Comparison of ENCODE assay signal across 13 cellular contexts in the genomic region with DNA sequence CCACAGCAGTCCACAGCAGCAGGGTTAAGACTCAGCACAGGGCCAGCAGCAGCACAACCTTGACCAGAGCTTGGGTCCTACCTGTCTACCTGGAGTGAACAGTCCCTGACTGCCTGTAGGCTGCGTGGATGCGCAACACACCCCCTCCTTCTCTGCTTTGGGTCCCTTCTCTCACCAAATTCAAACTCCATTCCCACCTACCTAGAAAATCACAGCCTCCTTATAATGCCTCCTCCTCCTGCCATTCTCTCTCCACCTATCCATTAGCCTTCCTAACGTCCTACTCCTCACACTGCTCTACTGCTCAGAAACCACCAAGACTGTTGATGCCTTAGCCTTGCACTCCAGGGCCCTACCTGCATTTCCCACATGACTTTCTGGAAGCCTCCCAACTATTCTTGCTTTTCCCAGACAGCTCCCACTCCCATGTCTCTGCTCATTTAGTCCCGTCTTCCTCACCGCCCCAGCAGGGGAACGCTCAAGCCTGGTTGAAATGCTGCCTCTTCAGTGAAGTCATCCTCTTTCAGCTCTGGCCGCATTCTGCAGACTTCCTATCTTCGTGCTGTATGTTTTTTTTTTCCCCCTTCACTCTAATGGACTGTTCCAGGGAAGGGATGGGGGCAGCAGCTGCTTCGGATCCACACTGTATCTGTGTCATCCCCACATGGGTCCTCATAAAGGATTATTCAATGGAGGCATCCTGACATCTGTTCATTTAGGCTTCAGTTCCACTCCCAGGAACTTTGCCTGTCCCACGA. TPM values are rescaled to one million over a fixed set of nuclear protein-coding genes. Genes with fewer than 3 reads are reported as not detected.
DNase-seq lines count a peak whose midpoint lies in the region; ATAC-seq and TF ChIP-seq lines count a peak whose summit lies in the region.
"Had no signal": no experiment of that assay in that cellular context is flagged by ENCODE, and none has a peak within 500 bp of the region (broad histone marks: within the 10 kb centered on the region; RNA-seq: fewer than 3 reads in every experiment).

No MANE protein-coding gene starts in this region.

- no peak overlapping the region for H3K4me3 Mint-ChIP-seq in T-helper 2 cell treated with Interferon-gamma antibody and Interleukin-4, amounts not matched to agents 5 μg/mL and 100 μg/mL, for 36 hours

- no peaks in the 10 kb centered on the region for H3K9me3 ChIP-seq in SK-N-MC (ENCODE audit: low read depth, low read length)
- H3K9me3 ChIP-seq in gastroesophageal sphincter: no peaks in the 10 kb centered on the region
- H3K9me3 ChIP-seq in smooth muscle cell (replicated peaks; ENCODE audit: low read depth): no peaks in the 10 kb centered on the region

- H3K9me3 Mint-ChIP-seq in T-helper 2 cell treated with Interferon-gamma antibody and Interleukin-4, amounts not matched to agents 5 μg/mL and 100 μg/mL, for 36 hours: no peaks in the 10 kb centered on the region

- no peak overlapping the region for H3K4me2 ChIP-seq in smooth muscle cell

- H3K4me3 ChIP-seq in SK-N-MC (no peak overlapping the region), gastroesophageal sphincter (no peak overlapping the region), smooth muscle cell (no peak overlapping the region)

- peak overlapping the region; percentile 13 for H3K27ac Mint-ChIP-seq in T-helper 2 cell treated with Interferon-gamma antibody and Interleukin-4, amounts not matched to agents 5 μg/mL and 100 μg/mL, for 36 hours

- no peak for TF ChIP-seq CTCF in gastroesophageal sphincter (IDR thresholded peaks at IDR 0.05)
- no peak for TF ChIP-seq CTCF in smooth muscle cell (IDR thresholded peaks at IDR 0.05; ENCODE audit: borderline replicate concordance, insufficient read depth, poor library complexity, severe bottlenecking)

- H3K79me2 ChIP-seq in smooth muscle cell (ENCODE audit: low read depth): no peaks in the 10 kb centered on the region

- TF ChIP-seq EP300 in gastroesophageal sphincter (IDR thresholded peaks at IDR 0.05): no peak

- WGBS in gastroesophageal sphincter (ENCODE audit: low coverage in 1 of 2), 2 donors: 45 to 52% methylated on average over 8 to 10 of the region's 10 CpGs
- 57% methylated on average over 10 of the region's 10 CpGs for WGBS in smooth muscle cell (ENCODE audit: low lambda C conversion rate)

- H3K27me3 Mint-ChIP-seq in T-helper 2 cell treated with Interferon-gamma antibody and Interleukin-4, amounts not matched to agents 5 μg/mL and 100 μg/mL, for 36 hours (ENCODE audit: low read depth): no peaks in the 10 kb centered on the region

- DNase-seq in T-helper 2 cell treated with Interferon-gamma antibody and Interleukin-4, amounts not matched to agents 5 μg/mL and 100 μg/mL, for 36 hours (ENCODE audit: low spot score): no peak
- no peak for DNase-seq in T-helper 2 cell
- no peak for DNase-seq in SK-N-MC (ENCODE audit: low read depth, low spot score)
- no peak for DNase-seq in smooth muscle cell (lab: John Stamatoyannopoulos, UW; ENCODE audit: unreplicated experiment)
- no peak for DNase-seq in UCSD-AML1 (lab: John Stamatoyannopoulos, UW; ENCODE audit: unreplicated experiment)
- DNase-seq in glomerular visceral epithelial cell (ENCODE audit: extremely low spot score): no peak
- DNase-seq in SW480 (ENCODE audit: low spot score): no peak
- DNase-seq: activated CD4-positive, CD25-positive, alpha-beta regulatory T cell treated with anti-CD3 and anti-CD28 coated beads, Interleukin-2, amount 50 U/mL, for 72 hours; anterior cingulate cortex; GF-D8; NCI-H1048; right cardiac atrium had no signal

- H3K27me3 ChIP-seq in gastroesophageal sphincter (no peaks in the 10 kb centered on the region), smooth muscle cell (ENCODE audit: low read depth) (no peaks in the 10 kb centered on the region)

- H3F3A ChIP-seq in smooth muscle cell (ENCODE audit: low read depth): peaks cover 33% of the 10 kb centered on the region

- H3K36me3 ChIP-seq in SK-N-MC (ENCODE audit: insufficient read depth, low read length) (peaks cover 48% of the 10 kb centered on the region), gastroesophageal sphincter (peaks cover 0 to 67% of the 10 kb centered on the region in 2 donors), smooth muscle cell (ENCODE audit: low read depth) (no peaks in the 10 kb centered on the region)

- no peak for ATAC-seq in gastroesophageal sphincter
- ATAC-seq: right cardiac atrium had no signal

- no peak overlapping the region for H2AFZ ChIP-seq in smooth muscle cell (ENCODE audit: low read depth)

- H3K27ac ChIP-seq in SK-N-MC (peak overlapping the region; percentile 67; the same call in 1 of the 2 replicates), gastroesophageal sphincter (peak overlapping the region in 3 of 4 donors; percentile 41 to 77 (median 61)), smooth muscle cell (ENCODE audit: low read depth) (peak overlapping the region; percentile 7)

- peaks cover 44% of the 10 kb centered on the region for H3K36me3 Mint-ChIP-seq in T-helper 2 cell treated with Interferon-gamma antibody and Interleukin-4, amounts not matched to agents 5 μg/mL and 100 μg/mL, for 36 hours (ENCODE audit: low read depth)

- TF ChIP-seq POLR2A in gastroesophageal sphincter (IDR thresholded peaks at IDR 0.05): no peak

- peaks cover 46% of the 10 kb centered on the region for H4K20me1 ChIP-seq in smooth muscle cell (ENCODE audit: low read depth)

- no peak overlapping the region for H3K9ac ChIP-seq in SK-N-MC (ENCODE audit: insufficient read length)
- no peak overlapping the region for H3K9ac ChIP-seq in smooth muscle cell (ENCODE audit: low read depth)

- peaks cover 18% of the 10 kb centered on the region for H3K4me1 Mint-ChIP-seq in T-helper 2 cell treated with Interferon-gamma antibody and Interleukin-4, amounts not matched to agents 5 μg/mL and 100 μg/mL, for 36 hours (ENCODE audit: low read depth)

- H3K4me1 ChIP-seq in gastroesophageal sphincter (peaks cover 5 to 61% (median 7%) of the 10 kb centered on the region in 3 donors), smooth muscle cell (ENCODE audit: low read depth) (no peaks in the 10 kb centered on the region)

RNA-seq across cellular contexts. Expression of a gene that starts 3.3 kb away (rescaled TPM):
- total RNA-seq in gastroesophageal sphincter (1 to 10 TPM; 2.5 to 8.9 (median 6.7) TPM), smooth muscle cell (4.5 and 10.5 TPM in 2 replicates)
- 0.55 and 4.6 TPM in 2 replicates for polyA plus RNA-seq in smooth muscle cell

Comparison
In these comparisons a context has a peak if more than half of its experiments do, and no peak if none do; other contexts are left out.
1. H3K27ac ChIP-seq: peak in every context shown above with its lines; median percentile 67 in SK-N-MC; 61 in gastroesophageal sphincter; 7 in smooth muscle cell.